Comparison of ENCODE assay signal across 11 cellular contexts in the genomic region with DNA sequence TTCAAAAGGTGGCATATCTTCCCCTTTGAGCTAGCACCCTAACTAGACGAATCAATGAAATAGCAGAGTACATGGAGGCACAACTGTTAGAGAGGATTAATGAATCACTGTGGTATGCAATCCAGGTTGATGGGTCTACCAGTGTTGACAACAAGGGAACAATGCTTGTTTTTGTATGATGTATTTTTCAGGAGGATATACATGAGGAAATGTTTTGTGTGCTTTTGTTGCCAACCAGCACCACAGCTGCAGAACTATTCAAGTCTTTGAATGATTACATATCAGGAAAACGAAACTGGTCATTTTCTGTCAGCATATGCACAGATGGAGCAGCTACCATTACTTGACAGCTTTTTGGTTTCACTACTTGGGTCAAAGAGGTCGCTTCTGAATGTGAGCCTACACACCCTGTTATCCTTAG.
A peak's percentile ranks its signal among the peaks of the same experiment; 100 is the strongest.
DNase-seq lines count a peak whose midpoint lies in the region; ATAC-seq, FAIRE-seq and TF ChIP-seq lines count a peak whose summit lies in the region.
"Had no signal": no experiment of that assay in that cellular context is flagged by ENCODE, and none has a peak within 500 bp of the region (broad histone marks: within the 10 kb centered on the region; RNA-seq: fewer than 3 reads in every experiment).

No MANE protein-coding gene starts in this region.

- no peaks in the 10 kb centered on the region for H3K4me1 ChIP-seq in lower lobe of right lung

- FAIRE-seq in GM19239 (lab: Jason Lieb, UNC), result peak; percentile 39
- FAIRE-seq: K562, small intestine had no signal

- TF ChIP-seq CTCF in GM12865 (IDR thresholded peaks at IDR 0.05; ENCODE audit: insufficient read depth, low read depth, low read length, missing control alignments) (no peak), lower lobe of right lung (IDR thresholded peaks at IDR 0.05) (no peak), lower leg skin (IDR thresholded peaks at IDR 0.05) (no peak)

- no peaks in the 10 kb centered on the region for H3K27me3 ChIP-seq in lower lobe of right lung (ENCODE audit: low read depth)

- H3K36me3 ChIP-seq in lower lobe of right lung, result no peaks in the 10 kb centered on the region

- H3K4me3 ChIP-seq in GM12865 (ENCODE audit: low read depth, low read length) (peak overlapping the region; percentile 35), lower lobe of right lung (no peak overlapping the region), lower leg skin (ENCODE audit: low read depth, poor library complexity, severe bottlenecking) (no peak overlapping the region)
- H3K4me3 ChIP-seq: K562 had no signal

- no peaks in the 10 kb centered on the region for H3K9me3 ChIP-seq in lower lobe of right lung

- intact Hi-C loops in lower lobe of right lung (cut with DNase I), result no loop called here
- intact Hi-C loops in lower leg skin (cut with DNase I; ENCODE audit: low total_unique reads), result no loop called here

- DNase-seq in GM12865 (ENCODE audit: low read depth), result peak; percentile 91
- no peak for DNase-seq in GM19239 (ENCODE audit: insufficient read length, low spot score)
- DNase-seq in dermis microvascular lymphatic vessel endothelial cell (ENCODE audit: low read depth in 2 of 2), result peak; percentile 66 to 88
- DNase-seq in lower lobe of right lung, result no peak
- no peak for DNase-seq in DMS153 treated with DMSO at 0.1 percent for 48 hours (lab: John Stamatoyannopoulos, UW; ENCODE audit: unreplicated experiment)
- no peak for DNase-seq in lower leg skin (ENCODE audit: low spot score in 2 of 2)
- no peak for DNase-seq in NCI-H345 treated with DMSO at 0.1 percent for 48 hours (lab: John Stamatoyannopoulos, UW; ENCODE audit: unreplicated experiment)
- DNase-seq: CD4-positive, alpha-beta memory T cell; small intestine had no signal

- peak; percentile 61 for ATAC-seq in HG03342 (IDR thresholded peaks at IDR 0.05; ENCODE audit: unreplicated experiment)
- no peak for ATAC-seq in lower lobe of right lung
- ATAC-seq: K562 had no signal

- 68 to 72% methylated on average over 3 of the region's 3 CpGs for WGBS in lower leg skin, 2 donors

- H3K27ac ChIP-seq in lower lobe of right lung, result no peak overlapping the region

- no peak for TF ChIP-seq POLR2A in lower leg skin (IDR thresholded peaks at IDR 0.05)

Comparison
In these comparisons a context has a peak if more than half of its experiments do, and no peak if none do; other contexts are left out.
1. DNase-seq: peak in GM12865 (single experiment) and dermis microvascular lymphatic vessel endothelial cell (2 of 2); none in GM19239 (single experiment), lower lobe of right lung (single experiment), DMS153 treated with DMSO at 0.1 percent for 48 hours (single experiment), lower leg skin (0 of 2) and NCI-H345 treated with DMSO at 0.1 percent for 48 hours (single experiment).